28 cellular contexts compared by ENCODE assay signal in the genomic region with DNA sequence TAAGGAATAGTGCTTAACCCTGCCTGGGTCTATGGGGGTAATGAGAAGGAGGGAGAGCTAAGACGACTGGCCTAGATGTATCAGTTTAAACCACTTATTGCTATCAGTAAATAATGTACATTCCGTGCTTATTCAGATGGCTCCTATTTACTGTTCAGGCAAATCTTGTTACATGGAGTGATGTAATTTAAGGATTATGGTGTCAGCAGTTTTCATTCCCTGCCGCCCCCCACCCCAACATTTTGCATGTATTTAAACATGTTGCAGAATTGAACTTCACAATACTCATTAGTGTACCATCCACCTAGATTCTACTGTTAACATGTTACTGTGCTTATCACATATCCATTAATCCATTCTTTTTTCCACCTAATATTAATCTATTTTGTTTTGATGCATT.
"Had no signal": no experiment of that assay in that cellular context is flagged by ENCODE, and none has a peak within 500 bp of the region (broad histone marks: within the 10 kb centered on the region; RNA-seq: fewer than 3 reads in every experiment).

No MANE protein-coding gene starts in this region.

- H3K27me3 ChIP-seq: brain microvascular endothelial cell, heart right ventricle, left lung, uterus had no signal

- DNase-seq: activated CD4-positive, alpha-beta memory T cell treated with anti-CD3 and anti-CD28 coated beads, Interleukin-2, amount 10 ng/mL, durations not matched to agents 7 days and 5 days; activated CD4-positive, alpha-beta T cell treated with anti-CD3 and anti-CD28 coated beads, Interleukin-2, amount 10 ng/mL, durations not matched to agents 7 days and 5 days; activated CD4-positive, CD25-positive, alpha-beta regulatory T cell treated with anti-CD3 and anti-CD28 coated beads, Interleukin-2, amount 50 U/mL, for 72 hours; activated CD8-positive, alpha-beta memory T cell treated with anti-CD3 and anti-CD28 coated beads, Interleukin-2, amount 50 U/mL, for 48 hours; activated gamma-delta T cell; activated naive CD4-positive, alpha-beta T cell treated with anti-CD3 and anti-CD28 coated beads, Interleukin-2, amount 10 ng/mL, durations not matched to agents 7 days and 5 days; activated naive CD8-positive, alpha-beta T cell treated with anti-CD3 and anti-CD28 coated beads, Interleukin-2, amount 10 ng/mL, durations not matched to agents 7 days and 5 days; activated T-cell treated with anti-CD3 and anti-CD28 coated beads, Interleukin-2, amount 50 U/mL, for 24 hours; amniotic stem cell; brain microvascular endothelial cell; cortex of kidney; effector memory CD8-positive, alpha-beta T cell; foreskin melanocyte; heart right ventricle; left lung; mucosa of descending colon; stimulated activated CD4-positive, alpha-beta T cell treated with anti-CD3 and anti-CD28 coated beads, Interleukin-12 subunit alpha, Interleukin-12 subunit beta, amount 100 ng/mL, for 4 hours; stimulated activated CD4-positive, alpha-beta T cell treated with anti-CD3 and anti-CD28 coated beads, Interleukin-4, amount 100 ng/mL, for 1 hour; stimulated activated naive CD8-positive, alpha-beta T cell treated with anti-CD3 and anti-CD28 coated beads, Interleukin-15, Interleukin-2, amounts not matched to agents 100 U/mL and 50 U/mL, for 24 hours; trophoblast cell; uterus had no signal

- H3K9me3 ChIP-seq: heart right ventricle, left lung, mucosa of descending colon, thoracic aorta, uterus had no signal

- H3K36me3 ChIP-seq: brain microvascular endothelial cell, heart right ventricle, left lung, thoracic aorta, uterus had no signal

- ATAC-seq: effector memory CD8-positive, alpha-beta T cell; esophagus mucosa; left lung; natural killer cell treated with Interleukin-12 subunit alpha and Interleukin-12 subunit beta and Interleukin-15 and Interleukin-18, amount 100 ng/mL, for 72 hours; sciatic nerve; stimulated activated naive CD8-positive, alpha-beta T cell treated with anti-CD3 and anti-CD28 coated beads, Interleukin-15, Interleukin-2, amounts not matched to agents 100 U/mL and 50 U/mL, for 24 hours had no signal

- FAIRE-seq: astrocyte had no signal

- H3K27ac ChIP-seq: brain microvascular endothelial cell, left lung, skin epidermis, thoracic aorta, uterus had no signal

- H3K4me3 ChIP-seq: heart right ventricle, left lung, lung, mucosa of descending colon, skin epidermis, thoracic aorta, uterus had no signal
